ENCODE assay signal across 1 cellular context in the genomic region with DNA sequence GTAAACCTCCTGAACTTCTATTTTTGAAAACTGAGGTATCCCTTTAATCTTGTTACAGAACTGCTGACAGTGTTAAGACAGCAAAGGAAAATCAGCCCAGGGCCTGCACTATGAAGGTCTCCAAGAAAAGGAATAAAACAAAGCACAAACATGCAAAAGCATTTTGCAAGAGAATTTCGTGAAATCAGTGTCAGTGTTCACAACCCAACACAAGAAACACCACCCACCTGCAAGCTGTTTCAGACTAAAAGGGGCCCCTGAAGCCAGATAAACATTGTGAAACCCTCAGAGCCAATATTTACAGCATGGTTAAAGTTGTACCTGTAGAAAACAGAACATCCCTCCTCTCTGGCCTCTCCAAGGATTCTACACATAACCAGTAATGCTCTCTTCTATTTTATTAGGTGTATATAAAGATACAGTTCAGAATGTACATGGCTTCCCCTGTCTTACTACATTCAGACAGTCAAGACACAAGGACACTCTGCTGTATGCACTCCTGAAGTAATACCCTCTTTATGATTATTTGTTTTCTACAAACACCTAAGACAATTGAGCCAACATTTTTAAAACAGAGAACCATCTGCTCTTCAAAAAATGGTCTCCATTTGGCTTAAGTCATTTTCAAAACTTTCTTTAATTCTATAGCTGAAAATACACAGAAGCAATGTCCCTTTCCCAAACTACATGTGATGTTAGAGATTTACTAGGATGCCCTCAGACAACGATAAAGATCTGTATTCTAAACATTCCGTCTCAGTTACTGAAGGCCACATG.
TF ChIP-seq lines count a peak whose summit lies in the region.

No MANE protein-coding gene starts in this region.

TF ChIP-seq in HepG2, 621 proteins besides CTCF, POLR2A, EP300 and RAD21 (continued from another document and continues in another):
- TF ChIP-seq, protein P1, sequence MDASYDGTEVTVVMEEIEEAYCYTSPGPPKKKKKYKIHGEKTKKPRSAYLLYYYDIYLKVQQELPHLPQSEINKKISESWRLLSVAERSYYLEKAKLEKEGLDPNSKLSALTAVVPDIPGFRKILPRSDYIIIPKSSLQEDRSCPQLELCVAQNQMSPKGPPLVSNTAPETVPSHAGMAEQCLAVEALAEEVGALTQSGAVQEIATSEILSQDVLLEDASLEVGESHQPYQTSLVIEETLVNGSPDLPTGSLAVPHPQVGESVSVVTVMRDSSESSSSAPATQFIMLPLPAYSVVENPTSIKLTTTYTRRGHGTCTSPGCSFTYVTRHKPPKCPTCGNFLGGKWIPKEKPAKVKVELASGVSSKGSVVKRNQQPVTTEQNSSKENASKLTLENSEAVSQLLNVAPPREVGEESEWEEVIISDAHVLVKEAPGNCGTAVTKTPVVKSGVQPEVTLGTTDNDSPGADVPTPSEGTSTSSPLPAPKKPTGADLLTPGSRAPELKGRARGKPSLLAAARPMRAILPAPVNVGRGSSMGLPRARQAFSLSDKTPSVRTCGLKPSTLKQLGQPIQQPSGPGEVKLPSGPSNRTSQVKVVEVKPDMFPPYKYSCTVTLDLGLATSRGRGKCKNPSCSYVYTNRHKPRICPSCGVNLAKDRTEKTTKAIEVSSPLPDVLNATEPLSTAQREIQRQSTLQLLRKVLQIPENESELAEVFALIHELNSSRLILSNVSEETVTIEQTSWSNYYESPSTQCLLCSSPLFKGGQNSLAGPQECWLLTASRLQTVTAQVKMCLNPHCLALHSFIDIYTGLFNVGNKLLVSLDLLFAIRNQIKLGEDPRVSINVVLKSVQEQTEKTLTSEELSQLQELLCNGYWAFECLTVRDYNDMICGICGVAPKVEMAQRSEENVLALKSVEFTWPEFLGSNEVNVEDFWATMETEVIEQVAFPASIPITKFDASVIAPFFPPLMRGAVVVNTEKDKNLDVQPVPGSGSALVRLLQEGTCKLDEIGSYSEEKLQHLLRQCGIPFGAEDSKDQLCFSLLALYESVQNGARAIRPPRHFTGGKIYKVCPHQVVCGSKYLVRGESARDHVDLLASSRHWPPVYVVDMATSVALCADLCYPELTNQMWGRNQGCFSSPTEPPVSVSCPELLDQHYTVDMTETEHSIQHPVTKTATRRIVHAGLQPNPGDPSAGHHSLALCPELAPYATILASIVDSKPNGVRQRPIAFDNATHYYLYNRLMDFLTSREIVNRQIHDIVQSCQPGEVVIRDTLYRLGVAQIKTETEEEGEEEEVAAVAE (CRISPR knock-in tag; IDR thresholded peaks at IDR 0.05; ENCODE audit: borderline replicate concordance): 0 out of 2 replicates have a peak, but pooled peaks have one; percentile 59
- TF ChIP-seq SMARCC2 (IDR thresholded peaks at IDR 0.05): no peak
- peak; percentile 98 for TF ChIP-seq CEBPG (CRISPR knock-in tag; IDR thresholded peaks at IDR 0.05)
- 0 out of 2 replicates have a peak, but pooled peaks have one; percentile 20 for TF ChIP-seq ZNF547 (CRISPR knock-in tag; IDR thresholded peaks at IDR 0.05)
- TF ChIP-seq, protein P2, sequence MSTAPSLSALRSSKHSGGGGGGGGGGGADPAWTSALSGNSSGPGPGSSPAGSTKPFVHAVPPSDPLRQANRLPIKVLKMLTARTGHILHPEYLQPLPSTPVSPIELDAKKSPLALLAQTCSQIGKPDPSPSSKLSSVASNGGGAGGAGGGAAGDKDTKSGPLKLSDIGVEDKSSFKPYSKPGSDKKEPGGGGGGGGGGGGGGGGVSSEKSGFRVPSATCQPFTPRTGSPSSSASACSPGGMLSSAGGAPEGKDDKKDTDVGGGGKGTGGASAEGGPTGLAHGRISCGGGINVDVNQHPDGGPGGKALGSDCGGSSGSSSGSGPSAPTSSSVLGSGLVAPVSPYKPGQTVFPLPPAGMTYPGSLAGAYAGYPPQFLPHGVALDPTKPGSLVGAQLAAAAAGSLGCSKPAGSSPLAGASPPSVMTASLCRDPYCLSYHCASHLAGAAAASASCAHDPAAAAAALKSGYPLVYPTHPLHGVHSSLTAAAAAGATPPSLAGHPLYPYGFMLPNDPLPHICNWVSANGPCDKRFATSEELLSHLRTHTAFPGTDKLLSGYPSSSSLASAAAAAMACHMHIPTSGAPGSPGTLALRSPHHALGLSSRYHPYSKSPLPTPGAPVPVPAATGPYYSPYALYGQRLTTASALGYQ (CRISPR knock-in tag; IDR thresholded peaks at IDR 0.05): peak; percentile 98
- TF ChIP-seq ZNF3 (CRISPR knock-in tag; IDR thresholded peaks at IDR 0.05): peak; percentile 72; the same call in 1 of the 2 replicates
- TF ChIP-seq CHD4 (IDR thresholded peaks at IDR 0.05; ENCODE audit: borderline replicate concordance, low read length): 0 out of 2 replicates have a peak, but pooled peaks have one; percentile 37
- no peak for TF ChIP-seq RBM22 (optimal IDR thresholded peaks at IDR 0.05; ENCODE audit: low read length)
- TF ChIP-seq, protein P3, sequence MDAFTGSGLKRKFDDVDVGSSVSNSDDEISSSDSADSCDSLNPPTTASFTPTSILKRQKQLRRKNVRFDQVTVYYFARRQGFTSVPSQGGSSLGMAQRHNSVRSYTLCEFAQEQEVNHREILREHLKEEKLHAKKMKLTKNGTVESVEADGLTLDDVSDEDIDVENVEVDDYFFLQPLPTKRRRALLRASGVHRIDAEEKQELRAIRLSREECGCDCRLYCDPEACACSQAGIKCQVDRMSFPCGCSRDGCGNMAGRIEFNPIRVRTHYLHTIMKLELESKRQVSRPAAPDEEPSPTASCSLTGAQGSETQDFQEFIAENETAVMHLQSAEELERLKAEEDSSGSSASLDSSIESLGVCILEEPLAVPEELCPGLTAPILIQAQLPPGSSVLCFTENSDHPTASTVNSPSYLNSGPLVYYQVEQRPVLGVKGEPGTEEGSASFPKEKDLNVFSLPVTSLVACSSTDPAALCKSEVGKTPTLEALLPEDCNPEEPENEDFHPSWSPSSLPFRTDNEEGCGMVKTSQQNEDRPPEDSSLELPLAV (CRISPR knock-in tag; conservative IDR thresholded peaks at IDR 0.05; ENCODE audit: low read depth): no peak
- TF ChIP-seq RXRA (CRISPR knock-in tag; IDR thresholded peaks at IDR 0.05): peak; percentile 67; the same call in 1 of the 2 replicates
- TF ChIP-seq, protein P4, sequence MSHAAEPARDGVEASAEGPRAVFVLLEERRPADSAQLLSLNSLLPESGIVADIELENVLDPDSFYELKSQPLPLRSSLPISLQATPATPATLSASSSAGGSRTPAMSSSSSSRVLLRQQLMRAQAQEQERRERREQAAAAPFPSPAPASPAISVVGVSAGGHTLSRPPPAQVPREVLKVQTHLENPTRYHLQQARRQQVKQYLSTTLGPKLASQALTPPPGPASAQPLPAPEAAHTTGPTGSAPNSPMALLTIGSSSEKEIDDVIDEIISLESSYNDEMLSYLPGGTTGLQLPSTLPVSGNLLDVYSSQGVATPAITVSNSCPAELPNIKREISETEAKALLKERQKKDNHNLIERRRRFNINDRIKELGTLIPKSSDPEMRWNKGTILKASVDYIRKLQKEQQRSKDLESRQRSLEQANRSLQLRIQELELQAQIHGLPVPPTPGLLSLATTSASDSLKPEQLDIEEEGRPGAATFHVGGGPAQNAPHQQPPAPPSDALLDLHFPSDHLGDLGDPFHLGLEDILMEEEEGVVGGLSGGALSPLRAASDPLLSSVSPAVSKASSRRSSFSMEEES (CRISPR knock-in tag; IDR thresholded peaks at IDR 0.05): peak; percentile 92
- peak; percentile 61; the same call in 1 of the 2 replicates for TF ChIP-seq KLF9 (CRISPR knock-in tag; IDR thresholded peaks at IDR 0.05; ENCODE audit: low read depth)
- no peak for TF ChIP-seq HDAC6 (IDR thresholded peaks at IDR 0.05; ENCODE audit: low read depth, low read length)
- TF ChIP-seq TCF7L2 (IDR thresholded peaks at IDR 0.05; ENCODE audit: low read depth, low read length): no peak
- TF ChIP-seq IRF9 (CRISPR knock-in tag; IDR thresholded peaks at IDR 0.05; ENCODE audit: borderline replicate concordance): no peak
- TF ChIP-seq, protein P5, sequence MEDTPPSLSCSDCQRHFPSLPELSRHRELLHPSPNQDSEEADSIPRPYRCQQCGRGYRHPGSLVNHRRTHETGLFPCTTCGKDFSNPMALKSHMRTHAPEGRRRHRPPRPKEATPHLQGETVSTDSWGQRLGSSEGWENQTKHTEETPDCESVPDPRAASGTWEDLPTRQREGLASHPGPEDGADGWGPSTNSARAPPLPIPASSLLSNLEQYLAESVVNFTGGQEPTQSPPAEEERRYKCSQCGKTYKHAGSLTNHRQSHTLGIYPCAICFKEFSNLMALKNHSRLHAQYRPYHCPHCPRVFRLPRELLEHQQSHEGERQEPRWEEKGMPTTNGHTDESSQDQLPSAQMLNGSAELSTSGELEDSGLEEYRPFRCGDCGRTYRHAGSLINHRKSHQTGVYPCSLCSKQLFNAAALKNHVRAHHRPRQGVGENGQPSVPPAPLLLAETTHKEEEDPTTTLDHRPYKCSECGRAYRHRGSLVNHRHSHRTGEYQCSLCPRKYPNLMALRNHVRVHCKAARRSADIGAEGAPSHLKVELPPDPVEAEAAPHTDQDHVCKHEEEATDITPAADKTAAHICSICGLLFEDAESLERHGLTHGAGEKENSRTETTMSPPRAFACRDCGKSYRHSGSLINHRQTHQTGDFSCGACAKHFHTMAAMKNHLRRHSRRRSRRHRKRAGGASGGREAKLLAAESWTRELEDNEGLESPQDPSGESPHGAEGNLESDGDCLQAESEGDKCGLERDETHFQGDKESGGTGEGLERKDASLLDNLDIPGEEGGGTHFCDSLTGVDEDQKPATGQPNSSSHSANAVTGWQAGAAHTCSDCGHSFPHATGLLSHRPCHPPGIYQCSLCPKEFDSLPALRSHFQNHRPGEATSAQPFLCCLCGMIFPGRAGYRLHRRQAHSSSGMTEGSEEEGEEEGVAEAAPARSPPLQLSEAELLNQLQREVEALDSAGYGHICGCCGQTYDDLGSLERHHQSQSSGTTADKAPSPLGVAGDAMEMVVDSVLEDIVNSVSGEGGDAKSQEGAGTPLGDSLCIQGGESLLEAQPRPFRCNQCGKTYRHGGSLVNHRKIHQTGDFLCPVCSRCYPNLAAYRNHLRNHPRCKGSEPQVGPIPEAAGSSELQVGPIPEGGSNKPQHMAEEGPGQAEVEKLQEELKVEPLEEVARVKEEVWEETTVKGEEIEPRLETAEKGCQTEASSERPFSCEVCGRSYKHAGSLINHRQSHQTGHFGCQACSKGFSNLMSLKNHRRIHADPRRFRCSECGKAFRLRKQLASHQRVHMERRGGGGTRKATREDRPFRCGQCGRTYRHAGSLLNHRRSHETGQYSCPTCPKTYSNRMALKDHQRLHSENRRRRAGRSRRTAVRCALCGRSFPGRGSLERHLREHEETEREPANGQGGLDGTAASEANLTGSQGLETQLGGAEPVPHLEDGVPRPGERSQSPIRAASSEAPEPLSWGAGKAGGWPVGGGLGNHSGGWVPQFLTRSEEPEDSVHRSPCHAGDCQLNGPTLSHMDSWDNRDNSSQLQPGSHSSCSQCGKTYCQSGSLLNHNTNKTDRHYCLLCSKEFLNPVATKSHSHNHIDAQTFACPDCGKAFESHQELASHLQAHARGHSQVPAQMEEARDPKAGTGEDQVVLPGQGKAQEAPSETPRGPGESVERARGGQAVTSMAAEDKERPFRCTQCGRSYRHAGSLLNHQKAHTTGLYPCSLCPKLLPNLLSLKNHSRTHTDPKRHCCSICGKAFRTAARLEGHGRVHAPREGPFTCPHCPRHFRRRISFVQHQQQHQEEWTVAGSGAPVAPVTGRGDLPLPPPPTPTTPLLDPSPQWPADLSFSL (CRISPR knock-in tag; IDR thresholded peaks at IDR 0.05): peak; percentile 84
- peak; percentile 88 for TF ChIP-seq ZSCAN29 (CRISPR knock-in tag; conservative IDR thresholded peaks at IDR 0.05)
- TF ChIP-seq, protein P6, sequence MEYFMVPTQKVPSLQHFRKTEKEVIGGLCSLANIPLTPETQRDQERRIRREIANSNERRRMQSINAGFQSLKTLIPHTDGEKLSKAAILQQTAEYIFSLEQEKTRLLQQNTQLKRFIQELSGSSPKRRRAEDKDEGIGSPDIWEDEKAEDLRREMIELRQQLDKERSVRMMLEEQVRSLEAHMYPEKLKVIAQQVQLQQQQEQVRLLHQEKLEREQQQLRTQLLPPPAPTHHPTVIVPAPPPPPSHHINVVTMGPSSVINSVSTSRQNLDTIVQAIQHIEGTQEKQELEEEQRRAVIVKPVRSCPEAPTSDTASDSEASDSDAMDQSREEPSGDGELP (IDR thresholded peaks at IDR 0.05; ENCODE audit: borderline replicate concordance, low read depth): peak; percentile 82; the same call in 1 of the 2 replicates
- peak; percentile 69; the same call in 1 of the 2 replicates for TF ChIP-seq ZNF230 (CRISPR knock-in tag; IDR thresholded peaks at IDR 0.05)
- TF ChIP-seq, protein P7, sequence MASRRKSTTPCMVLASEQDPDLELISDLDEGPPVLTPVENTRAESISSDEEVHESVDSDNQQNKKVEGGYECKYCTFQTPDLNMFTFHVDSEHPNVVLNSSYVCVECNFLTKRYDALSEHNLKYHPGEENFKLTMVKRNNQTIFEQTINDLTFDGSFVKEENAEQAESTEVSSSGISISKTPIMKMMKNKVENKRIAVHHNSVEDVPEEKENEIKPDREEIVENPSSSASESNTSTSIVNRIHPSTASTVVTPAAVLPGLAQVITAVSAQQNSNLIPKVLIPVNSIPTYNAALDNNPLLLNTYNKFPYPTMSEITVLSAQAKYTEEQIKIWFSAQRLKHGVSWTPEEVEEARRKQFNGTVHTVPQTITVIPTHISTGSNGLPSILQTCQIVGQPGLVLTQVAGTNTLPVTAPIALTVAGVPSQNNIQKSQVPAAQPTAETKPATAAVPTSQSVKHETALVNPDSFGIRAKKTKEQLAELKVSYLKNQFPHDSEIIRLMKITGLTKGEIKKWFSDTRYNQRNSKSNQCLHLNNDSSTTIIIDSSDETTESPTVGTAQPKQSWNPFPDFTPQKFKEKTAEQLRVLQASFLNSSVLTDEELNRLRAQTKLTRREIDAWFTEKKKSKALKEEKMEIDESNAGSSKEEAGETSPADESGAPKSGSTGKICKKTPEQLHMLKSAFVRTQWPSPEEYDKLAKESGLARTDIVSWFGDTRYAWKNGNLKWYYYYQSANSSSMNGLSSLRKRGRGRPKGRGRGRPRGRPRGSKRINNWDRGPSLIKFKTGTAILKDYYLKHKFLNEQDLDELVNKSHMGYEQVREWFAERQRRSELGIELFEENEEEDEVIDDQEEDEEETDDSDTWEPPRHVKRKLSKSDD (CRISPR knock-in tag; IDR thresholded peaks at IDR 0.05; ENCODE audit: low read depth): peak; percentile 77
- TF ChIP-seq MXD4 (CRISPR knock-in tag; IDR thresholded peaks at IDR 0.05): peak; percentile 56
- TF ChIP-seq SOX13 (IDR thresholded peaks at IDR 0.05): peak; percentile 95
- peak in 1 of 2 experiments; percentile 98; a peak in 2 of 4 replicates for TF ChIP-seq SOX13 (CRISPR knock-in tag; conservative IDR thresholded peaks at IDR 0.05 in 1 of 2, IDR thresholded peaks at IDR 0.05 in 1 of 2)
- TF ChIP-seq, protein P8, sequence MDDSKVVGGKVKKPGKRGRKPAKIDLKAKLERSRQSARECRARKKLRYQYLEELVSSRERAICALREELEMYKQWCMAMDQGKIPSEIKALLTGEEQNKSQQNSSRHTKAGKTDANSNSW (CRISPR knock-in tag; IDR thresholded peaks at IDR 0.05; ENCODE audit: borderline replicate concordance): no peak
- TF ChIP-seq ZNF576 (CRISPR knock-in tag; IDR thresholded peaks at IDR 0.05): no peak
- TF ChIP-seq ZNF878 (CRISPR knock-in tag; IDR thresholded peaks at IDR 0.05): peak; percentile 92; the same call in 1 of the 2 replicates
- no peak for TF ChIP-seq ZNF296 (CRISPR knock-in tag; conservative IDR thresholded peaks at IDR 0.05)
- no peak for TF ChIP-seq MAZ (IDR thresholded peaks at IDR 0.05; ENCODE audit: borderline replicate concordance, low read depth, low read length)
- 0 out of 2 replicates have a peak, but pooled peaks have one; percentile 52 for TF ChIP-seq MAZ (CRISPR knock-in tag; IDR thresholded peaks at IDR 0.05; ENCODE audit: low read depth)
